ENCODE assay signal across 9 cellular contexts in the genomic region with DNA sequence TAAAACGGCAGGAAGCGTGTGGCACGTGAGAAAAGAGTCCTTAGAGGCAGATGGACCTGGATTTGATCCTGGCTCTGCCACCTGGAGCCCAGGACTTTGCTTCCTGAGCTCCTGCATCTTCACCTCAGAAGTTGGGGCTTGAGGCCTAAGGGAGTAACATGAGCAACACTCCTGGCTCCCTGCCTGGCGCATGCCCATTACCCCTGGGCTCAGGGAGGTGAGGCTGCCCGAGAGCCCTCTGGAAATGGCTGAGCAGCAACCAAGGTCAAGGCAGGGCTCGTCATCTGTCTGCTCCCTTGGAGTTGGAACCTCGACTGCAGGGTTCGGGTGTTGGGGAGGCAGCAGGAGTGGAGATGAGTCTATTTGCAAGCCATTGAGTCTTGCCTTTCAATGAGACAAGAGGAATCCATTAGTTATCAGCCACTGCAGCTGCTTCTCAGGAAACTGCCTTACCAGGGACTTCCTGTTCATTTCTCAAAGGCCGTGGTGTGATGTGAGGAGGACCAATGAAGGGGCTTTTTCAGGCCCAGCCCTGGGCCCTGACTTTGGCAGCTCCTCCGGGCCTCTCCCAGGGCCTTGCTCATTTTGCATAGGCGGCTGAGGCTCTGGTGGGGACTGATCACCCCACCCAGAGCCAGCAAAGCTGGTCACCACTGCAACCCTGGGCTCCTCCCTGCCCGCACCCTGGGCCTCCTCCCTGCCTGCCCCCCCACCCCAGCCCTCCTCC. TPM values are rescaled to one million over a fixed set of nuclear protein-coding genes. Genes with fewer than 3 reads are reported as not detected.
DNase-seq lines count a peak whose midpoint lies in the region; ATAC-seq, FAIRE-seq and TF ChIP-seq lines count a peak whose summit lies in the region.
"Had no signal": no experiment of that assay in that cellular context is flagged by ENCODE, and none has a peak within 500 bp of the region (broad histone marks: within the 10 kb centered on the region; RNA-seq: fewer than 3 reads in every experiment).

No MANE protein-coding gene starts in this region.

- H3K4me3 ChIP-seq in NB4 (ENCODE audit: low read depth, low read length), result peak overlapping the region; percentile 23
- peak overlapping the region; percentile 12 for H3K4me3 ChIP-seq in fibroblast of pulmonary artery (replicated peaks; ENCODE audit: low read depth, low read length)
- H3K4me3 ChIP-seq in pancreas, result no peak overlapping the region

- TF ChIP-seq CTCF in NB4 (IDR thresholded peaks at IDR 0.05; ENCODE audit: low read depth, low read length) (no peak), fibroblast of pulmonary artery (IDR thresholded peaks at IDR 0.05; ENCODE audit: low read length, missing control alignments) (no peak), pancreas (IDR thresholded peaks at IDR 0.05) (no peak)

- WGBS in pancreas, 2 donors, result 60 to 70% methylated on average over 11 to 12 of the region's 12 CpGs

- peak; percentile 78 for TF ChIP-seq POLR2A in NB4 (IDR thresholded peaks at IDR 0.05; ENCODE audit: extremely low read depth, insufficient read length)

- ATAC-seq in HG02571 (IDR thresholded peaks at IDR 0.05; ENCODE audit: unreplicated experiment), result peak; percentile 85
- ATAC-seq in pancreas, result peak in 3 of 4 donors; percentile 53 to 63 (median 59)

- peak overlapping the region in 1 of 4 donors; percentile 4 for H3K27ac ChIP-seq in pancreas

- FAIRE-seq in pancreas (lab: Jason Lieb, UNC), result no peak
- FAIRE-seq: islet of Langerhans had no signal

- intact Hi-C loops in pancreas (cut with DNase I), result no loop called here

- no peaks in the 10 kb centered on the region for H3K27me3 ChIP-seq in pancreas

- peak; percentile 66 for DNase-seq in activated effector memory CD4-positive, alpha-beta T cell treated with anti-CD3 and anti-CD28 coated beads, Interleukin-2, amount 50 U/mL, for 16 hours
- no peak for DNase-seq in activated effector memory CD4-positive, alpha-beta T cell treated with Interleukin-2 at 50 U/mL for 16 hours
- DNase-seq in NB4 (ENCODE audit: low read depth) (peak; percentile 98), fibroblast of pulmonary artery (ENCODE audit: low read depth) (peak; percentile 91), pancreas (no peak), NCI-H1694 (lab: John Stamatoyannopoulos, UW) (no peak)
- peak; percentile 29 to 33 for DNase-seq in activated CD4-positive, alpha-beta T cell treated with anti-CD3 and anti-CD28 coated beads, Interleukin-2, amount 50 U/mL, for 48 hours

- H3K36me3 ChIP-seq in pancreas, result no peaks in the 10 kb centered on the region

- peaks cover 0 to under 1% (median 0%) of the 10 kb centered on the region in 3 donors for H3K4me1 ChIP-seq in pancreas

- H3K9me3 ChIP-seq in pancreas, result no peaks in the 10 kb centered on the region

RNA-seq across cellular contexts. Expression of a gene that starts 6.3 kb away (rescaled TPM):
- total RNA-seq in pancreas, result 10 to 100 TPM in 2 of 6 donors, 1 to 10 TPM in 4; 1.7 to 20.5 (median 5.5) TPM
- polyA plus RNA-seq in pancreas, result 10 to 100 TPM in 1 of 2 donors, 1 to 10 TPM in 1; 8.4 to 21.3 TPM

RNA-seq across cellular contexts. Expression of a gene that starts 17.6 kb away (rescaled TPM):
- total RNA-seq in pancreas, result 10 to 100 TPM in 1 of 6 donors, 1 to 10 TPM in 5; 2.3 to 15.1 (median 5.7) TPM
- 1 to 10 TPM; 4.2 to 5.5 TPM for polyA plus RNA-seq in pancreas

RNA-seq across cellular contexts. Expression of a gene that starts 41.7 kb away (rescaled TPM):
- 1 to 10 TPM; 2.3 to 7.3 (median 5.2) TPM for total RNA-seq in pancreas
- 1 to 10 TPM; 2.5 to 4.8 TPM for polyA plus RNA-seq in pancreas

RNA-seq across cellular contexts. Expression of a gene that starts 42.0 kb away (rescaled TPM):
- 100 to 1,000 TPM in 2 of 6 donors, 10 to 100 TPM in 4; 69.8 to 108 (median 94.4) TPM for total RNA-seq in pancreas
- polyA plus RNA-seq in pancreas, result 100 to 1,000 TPM in 1 of 2 donors, 10 to 100 TPM in 1; 87.4 to 171 TPM

RNA-seq across cellular contexts. Expression of a gene that starts 56.9 kb away (rescaled TPM):
- total RNA-seq in pancreas, result 10 to 100 TPM; 11.2 to 26.6 (median 16.7) TPM
- polyA plus RNA-seq in pancreas, result 10 to 100 TPM; 35.2 to 42.7 TPM

Comparison
In these comparisons a context has a peak if more than half of its experiments do, and no peak if none do; other contexts are left out.
1. DNase-seq: peak in activated effector memory CD4-positive, alpha-beta T cell treated with anti-CD3 and anti-CD28 coated beads, Interleukin-2, amount 50 U/mL, for 16 hours (single experiment), NB4 (single experiment), activated CD4-positive, alpha-beta T cell treated with anti-CD3 and anti-CD28 coated beads, Interleukin-2, amount 50 U/mL, for 48 hours (2 of 2) and fibroblast of pulmonary artery (single experiment); none in activated effector memory CD4-positive, alpha-beta T cell treated with Interleukin-2 at 50 U/mL for 16 hours (single experiment), pancreas (0 of 6) and NCI-H1694 (single experiment).
2. H3K4me3 ChIP-seq: peak in NB4 (single experiment) and fibroblast of pulmonary artery (single experiment); none in pancreas (0 of 4).